In the genomic region with DNA sequence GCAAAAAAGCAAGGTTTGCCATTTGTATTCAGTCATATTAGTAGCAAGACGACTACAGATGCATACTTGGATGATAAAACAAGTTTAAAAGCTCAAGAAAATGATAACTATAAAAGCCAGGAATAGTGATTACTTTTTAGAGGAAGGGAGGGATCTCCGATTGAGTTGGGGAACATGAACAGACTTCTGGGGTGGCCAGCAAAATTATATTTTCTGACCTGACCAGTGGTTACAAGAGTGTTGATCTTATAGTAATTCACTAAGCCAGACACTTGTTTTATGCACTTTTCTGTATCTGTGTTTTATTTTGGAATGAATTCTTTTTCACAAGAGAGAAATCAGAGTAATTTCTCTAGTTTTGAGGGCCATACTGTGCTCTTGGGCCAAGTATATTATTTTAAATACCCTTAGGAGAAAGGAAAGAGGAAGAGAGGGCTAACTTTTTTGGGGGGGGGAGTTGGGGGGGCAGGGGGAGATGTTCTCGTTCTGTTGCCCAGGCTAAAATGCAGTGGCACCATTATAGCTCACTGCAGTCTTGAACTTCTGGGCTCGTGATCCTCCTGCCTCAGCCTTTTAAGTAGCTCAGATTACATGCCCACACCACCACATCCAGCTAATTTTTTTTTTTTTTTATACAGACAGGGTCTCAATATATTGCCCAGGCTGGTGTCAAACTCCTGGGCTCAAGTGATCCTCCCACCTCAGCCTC, we compare ENCODE assay signal across 16 cellular contexts. TPM values are rescaled to one million over a fixed set of nuclear protein-coding genes. Genes with fewer than 3 reads are reported as not detected.
DNase-seq lines count a peak whose midpoint lies in the region; ATAC-seq and TF ChIP-seq lines count a peak whose summit lies in the region.
"Had no signal": no experiment of that assay in that cellular context is flagged by ENCODE, and none has a peak within 500 bp of the region (broad histone marks: within the 10 kb centered on the region; RNA-seq: fewer than 3 reads in every experiment).

No MANE protein-coding gene starts in this region.

- H3K27me3 ChIP-seq in ACC112 (ENCODE audit: insufficient read depth, low read length) (no peaks in the 10 kb centered on the region), body of pancreas (no peaks in the 10 kb centered on the region)
- H3K27me3 ChIP-seq: adrenal gland, pancreas had no signal

- CTCF ChIA-PET in activated CD8-positive, alpha-beta T cell treated with anti-CD3 and anti-CD28 coated beads, Interleukin-2, amount 10 ng/mL, durations not matched to agents 7 days and 5 days (lab: Charles Lee): interaction anchor here (1.4 to 2.2 kb wide), 2 partner anchors 8 to 30 kb away, joined by 4 to 11 read pairs; no protein-coding TSS in a partner anchor

- peak overlapping the region in 4 of 7 donors; percentile 19 to 82 (median 32) for H3K27ac Mint-ChIP-seq in CD14-positive monocyte
- peak overlapping the region; percentile 81 for H3K27ac Mint-ChIP-seq in activated CD8-positive, alpha-beta T cell treated with anti-CD3 and anti-CD28 coated beads, Interleukin-2, amount 10 ng/mL, durations not matched to agents 7 days and 5 days
- H3K27ac Mint-ChIP-seq in memory B cell: peak overlapping the region; percentile 82

- peaks cover 51% of the 10 kb centered on the region for H3K4me1 Mint-ChIP-seq in CD14-positive monocyte
- peaks cover 94% of the 10 kb centered on the region for H3K4me1 Mint-ChIP-seq in activated CD8-positive, alpha-beta T cell treated with anti-CD3 and anti-CD28 coated beads, Interleukin-2, amount 10 ng/mL, durations not matched to agents 7 days and 5 days (ENCODE audit: low read depth)
- peaks cover 32% of the 10 kb centered on the region for H3K4me1 Mint-ChIP-seq in memory B cell

- intact Hi-C loops in CD14-positive monocyte (cut with micrococcal nuclease): no loop called here
- intact Hi-C loops in body of pancreas (cut with DNase I): no loop called here

- TF ChIP-seq CTCF in CD14-positive monocyte (IDR thresholded peaks at IDR 0.05) (no peak), body of pancreas (IDR thresholded peaks at IDR 0.05) (no peak)

- DNase-seq in CD14-positive monocyte (ENCODE audit: low spot score) (no peak), memory B cell (ENCODE audit: low spot score in 2 of 2) (no peak), EL (no peak), body of pancreas (no peak)
- no peak for DNase-seq in activated CD8-positive, alpha-beta T cell treated with anti-CD3 and anti-CD28 coated beads, Interleukin-2, amount 10 ng/mL, durations not matched to agents 7 days and 5 days
- DNase-seq: adrenal gland; KG1; NCI-H1436 treated with DMSO at 0.1 percent for 48 hours; NCI-H2227 treated with DMSO at 0.1 percent for 48 hours; NK-92 treated with Interleukin-12 subunit alpha and Interleukin-12 subunit beta, amount 100 ng/mL, for 24 hours; pancreas had no signal

- no peaks in the 10 kb centered on the region for H3K9me3 Mint-ChIP-seq in CD14-positive monocyte
- H3K9me3 Mint-ChIP-seq in activated CD8-positive, alpha-beta T cell treated with anti-CD3 and anti-CD28 coated beads, Interleukin-2, amount 10 ng/mL, durations not matched to agents 7 days and 5 days (ENCODE audit: insufficient read depth): no peaks in the 10 kb centered on the region
- peaks cover 2% of the 10 kb centered on the region for H3K9me3 Mint-ChIP-seq in memory B cell

- POLR2A ChIA-PET in activated CD8-positive, alpha-beta T cell treated with anti-CD3 and anti-CD28 coated beads, Interleukin-2, amount 10 ng/mL, durations not matched to agents 7 days and 5 days (lab: Charles Lee): interaction anchor here (1.3 to 2.6 kb wide), 3 partner anchors 8 to 23 kb away, joined by 3 to 7 read pairs (median 5); no protein-coding TSS in a partner anchor

- H3K36me3 ChIP-seq in ACC112 (ENCODE audit: insufficient read depth, low read length): peaks cover 58% of the 10 kb centered on the region
- H3K36me3 ChIP-seq in body of pancreas (replicated peaks in 1 of 2; ENCODE audit: insufficient read depth in 1 of 2, low read depth in 2 of 2): peaks cover 0 to 7% of the 10 kb centered on the region in 2 donors
- H3K36me3 ChIP-seq: pancreas had no signal

- H3K36me3 Mint-ChIP-seq in CD14-positive monocyte (peaks cover 54 to 68% of the 10 kb centered on the region in 2 donors), memory B cell (peaks cover 25% of the 10 kb centered on the region)
- H3K36me3 Mint-ChIP-seq in activated CD8-positive, alpha-beta T cell treated with anti-CD3 and anti-CD28 coated beads, Interleukin-2, amount 10 ng/mL, durations not matched to agents 7 days and 5 days (ENCODE audit: low read depth): peaks cover 74% of the 10 kb centered on the region

- ATAC-seq in activated CD8-positive, alpha-beta T cell treated with anti-CD3 and anti-CD28 coated beads, Interleukin-2, amount 10 ng/mL, durations not matched to agents 7 days and 5 days: no peak
- ATAC-seq in memory B cell (ENCODE audit: low read depth) (no peak), body of pancreas (no peak), GM21786 (IDR thresholded peaks at IDR 0.05; ENCODE audit: unreplicated experiment) (no peak)
- ATAC-seq: pancreas had no signal

- peaks cover 62% of the 10 kb centered on the region for H3K79me2 ChIP-seq in ACC112 (ENCODE audit: control insufficient read depth, insufficient read depth, low read length, unreplicated experiment)

- H3K27ac ChIP-seq in ACC112 (ENCODE audit: low read depth, low read length): peak overlapping the region; percentile 10; the same call in 1 of the 2 replicates
- H3K27ac ChIP-seq in body of pancreas: no peak overlapping the region
- H3K27ac ChIP-seq: adrenal gland, C4-2B, epithelial cell of prostate, pancreas had no signal

- H3K4me3 Mint-ChIP-seq in CD14-positive monocyte (no peak overlapping the region), memory B cell (no peak overlapping the region)
- peak overlapping the region; percentile 44 for H3K4me3 Mint-ChIP-seq in activated CD8-positive, alpha-beta T cell treated with anti-CD3 and anti-CD28 coated beads, Interleukin-2, amount 10 ng/mL, durations not matched to agents 7 days and 5 days

- H3K4me3 ChIP-seq in ACC112 (ENCODE audit: low read depth, low read length) (no peak overlapping the region), body of pancreas (no peak overlapping the region)
- H3K4me3 ChIP-seq: adrenal gland, pancreas, skin epidermis had no signal

- H3K27me3 Mint-ChIP-seq in CD14-positive monocyte (ENCODE audit: low read depth in 3 of 3) (peaks cover 0 to 3% (median 0%) of the 10 kb centered on the region in 3 donors), memory B cell (no peaks in the 10 kb centered on the region)
- no peaks in the 10 kb centered on the region for H3K27me3 Mint-ChIP-seq in activated CD8-positive, alpha-beta T cell treated with anti-CD3 and anti-CD28 coated beads, Interleukin-2, amount 10 ng/mL, durations not matched to agents 7 days and 5 days (ENCODE audit: low read depth)

- H3K9me3 ChIP-seq in body of pancreas: no peaks in the 10 kb centered on the region
- H3K9me3 ChIP-seq: adrenal gland, pancreas had no signal

- no peak for TF ChIP-seq POLR2A in body of pancreas (IDR thresholded peaks at IDR 0.05)

- H3K4me1 ChIP-seq in ACC112 (ENCODE audit: control insufficient read depth, insufficient read depth, low read length, unreplicated experiment): peaks cover 82% of the 10 kb centered on the region
- H3K4me1 ChIP-seq in body of pancreas: peaks cover 11% of the 10 kb centered on the region

- WGBS in body of pancreas, 2 donors: 85 to 88% methylated on average over 4 of the region's 4 CpGs

- no peak overlapping the region for H2AFZ ChIP-seq in ACC112 (ENCODE audit: low read length, unreplicated experiment)

RNA-seq across cellular contexts. Expression of gene TGFBR2, which starts 57.3 kb away (rescaled TPM):
- polyA plus RNA-seq in CD14-positive monocyte: 10 to 100 TPM; 46.6 to 60.3 TPM
- total RNA-seq in activated CD8-positive, alpha-beta T cell treated with anti-CD3 and anti-CD28 coated beads, Interleukin-2, amount 10 ng/mL, durations not matched to agents 7 days and 5 days: 10 to 100 TPM; 62.7 to 64.5 TPM
- total RNA-seq in body of pancreas: 100 to 1,000 TPM in 1 of 2 donors, 10 to 100 TPM in 1; 91.8 to 143 TPM
